In the genomic region with DNA sequence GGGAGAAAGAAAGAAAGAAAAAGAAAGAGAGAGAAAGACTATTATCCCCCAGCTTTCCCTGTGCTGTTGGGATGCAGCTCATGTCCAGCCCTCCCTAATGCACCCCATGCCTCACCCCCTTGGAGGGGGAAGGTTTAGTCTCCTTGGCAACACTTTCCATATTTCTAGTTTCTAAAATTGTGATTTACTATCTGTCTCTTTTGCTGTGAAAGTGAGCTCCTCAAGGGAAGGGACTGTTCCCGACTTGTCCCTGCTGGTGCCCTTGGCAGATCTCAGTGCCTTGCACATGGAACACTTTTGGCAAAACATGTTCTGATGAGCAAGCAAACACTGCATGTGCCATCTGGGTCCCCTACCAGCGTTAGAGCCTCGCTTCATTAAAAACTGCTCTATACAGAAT, we compare ENCODE assay signal across 20 cellular contexts. TPM values are rescaled to one million over a fixed set of nuclear protein-coding genes. Genes with fewer than 3 reads are reported as not detected.
DNase-seq lines count a peak whose midpoint lies in the region; ATAC-seq lines count a peak whose summit lies in the region.
"Had no signal": no experiment of that assay in that cellular context is flagged by ENCODE, and none has a peak within 500 bp of the region (broad histone marks: within the 10 kb centered on the region; RNA-seq: fewer than 3 reads in every experiment).

No MANE protein-coding gene starts in this region.

- peak overlapping the region; percentile 27 for H3K9ac ChIP-seq in SK-N-MC (ENCODE audit: insufficient read length)

- in situ Hi-C loops in G401 (cut with HindIII; ENCODE audit: low sequenced_read_pairs), result no loop called here

- peak overlapping the region; percentile 43 for H3K4me3 ChIP-seq in SK-N-MC
- H3K4me3 ChIP-seq: left lung, MG63, Peyer's patch had no signal

- peaks cover 13% of the 10 kb centered on the region; the same call in 1 of the 2 replicates for H3K9me3 ChIP-seq in SK-N-MC (ENCODE audit: low read depth, low read length)
- H3K9me3 ChIP-seq: left lung, MG63, neutrophil, Peyer's patch had no signal

- no peaks in the 10 kb centered on the region for H3K27me3 ChIP-seq in layer of hippocampus (ENCODE audit: control insufficient read depth, insufficient read depth, low read length)
- H3K27me3 ChIP-seq: left lung, MG63, neutrophil, Peyer's patch had no signal

- DNase-seq in G401 (ENCODE audit: low spot score), result peak; percentile 19
- no peak for DNase-seq in SK-N-MC (ENCODE audit: low read depth, low spot score)
- peak; percentile 63 for DNase-seq in superior temporal gyrus (ENCODE audit: extremely low spot score)
- DNase-seq in inferior parietal cortex (ENCODE audit: extremely low spot score), result no peak
- no peak for DNase-seq in HK-2 (ENCODE audit: unreplicated experiment)
- DNase-seq: activated CD8-positive, alpha-beta T cell treated with anti-CD3 and anti-CD28 coated beads for 36 hours; CD8-positive, alpha-beta T cell; DMS53; effector CD8-positive, alpha-beta T cell; GOT3; left lung; MG63; NCI-H146; Peyer's patch; stimulated activated CD4-positive, alpha-beta T cell treated with anti-CD3 and anti-CD28 coated beads, Interleukin-12 subunit alpha, Interleukin-12 subunit beta, amount 100 ng/mL, for 4 hours; T-helper 2 cell; WERI-Rb-1 had no signal

- ATAC-seq in GM18517 (IDR thresholded peaks at IDR 0.05; ENCODE audit: unreplicated experiment), result no peak
- ATAC-seq: activated CD8-positive, alpha-beta T cell treated with anti-CD3 and anti-CD28 coated beads for 36 hours; CD8-positive, alpha-beta T cell; left lung had no signal

- no peaks in the 10 kb centered on the region for H3K36me3 ChIP-seq in SK-N-MC (ENCODE audit: insufficient read depth, low read length)
- H3K36me3 ChIP-seq: left lung, MG63, neutrophil, Peyer's patch, WERI-Rb-1 had no signal

- H3K27ac ChIP-seq in SK-N-MC (peak overlapping the region; percentile 97), layer of hippocampus (ENCODE audit: low read depth, low read length) (peak overlapping the region; percentile 36)
- H3K27ac ChIP-seq: left lung, neutrophil, Peyer's patch, WERI-Rb-1 had no signal

RNA-seq across cellular contexts. Expression of a gene that starts 11.7 kb away (rescaled TPM):
- 21.4 and 25.7 TPM in 2 replicates for total RNA-seq in G401 (2014; rRNA removed; shearing (Covaris generic))

RNA-seq across cellular contexts. Expression of a gene that starts 59.6 kb away (rescaled TPM):
- total RNA-seq in G401 (2014; rRNA removed; shearing (Covaris generic)), result not detected in 2 replicates
- total RNA-seq: activated CD8-positive, alpha-beta T cell treated with anti-CD3 and anti-CD28 coated beads for 36 hours; CD8-positive, alpha-beta T cell had no signal

Comparison
In these comparisons a context has a peak if more than half of its experiments do, and no peak if none do; other contexts are left out.
1. DNase-seq: peak in G401 (single experiment) and superior temporal gyrus (single experiment); none in SK-N-MC (single experiment), inferior parietal cortex (single experiment) and HK-2 (single experiment).